In the genomic region with DNA sequence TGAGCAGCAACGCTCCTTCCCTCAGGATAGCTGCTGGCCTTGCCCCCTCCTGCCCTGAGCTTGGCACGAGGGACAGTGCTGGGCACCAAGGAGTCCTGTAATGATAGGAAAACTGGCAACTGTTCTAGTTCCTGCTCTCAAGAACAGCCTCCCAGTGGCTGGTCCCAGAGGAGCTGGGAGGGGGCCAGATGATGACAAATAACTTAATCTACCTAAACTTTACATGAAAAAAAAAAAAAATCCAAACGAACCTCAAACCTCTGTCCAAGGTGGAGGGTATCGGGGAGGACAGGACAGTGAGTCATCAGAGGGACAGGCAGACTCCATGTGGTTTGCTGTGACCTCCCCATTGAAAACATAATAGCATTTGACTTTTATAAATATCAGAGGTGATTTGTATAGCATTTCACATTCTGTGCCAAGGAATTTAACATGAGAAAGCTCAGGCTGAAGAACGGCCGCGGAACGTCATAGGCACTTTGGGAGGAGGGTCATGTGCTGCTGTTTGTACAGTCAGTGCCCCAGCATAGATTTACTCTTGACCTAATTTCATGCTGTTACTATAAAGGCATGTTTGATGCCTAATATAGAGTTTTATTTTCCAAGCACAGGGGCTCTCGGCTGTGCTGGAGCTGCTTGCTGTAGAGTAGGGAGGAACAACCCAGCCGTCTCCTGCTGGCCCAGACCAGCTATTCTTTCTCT, we compare ENCODE assay signal across 10 cellular contexts.
DNase-seq lines count a peak whose midpoint lies in the region; ATAC-seq and TF ChIP-seq lines count a peak whose summit lies in the region.
"Had no signal": no experiment of that assay in that cellular context is flagged by ENCODE, and none has a peak within 500 bp of the region (broad histone marks: within the 10 kb centered on the region; RNA-seq: fewer than 3 reads in every experiment).

No MANE protein-coding gene starts in this region.

- DNase-seq in NCI-H1092 (lab: John Stamatoyannopoulos, UW) (peak; percentile 37), dedifferentiated amniotic fluid mesenchymal stem cell (ENCODE audit: extremely low spot score) (peak; percentile 76), lung (ENCODE audit: low spot score) (peak; percentile 82), NK-92 (lab: John Stamatoyannopoulos, UW; ENCODE audit: unreplicated experiment) (no peak), SW 1271 (lab: John Stamatoyannopoulos, UW) (no peak), NCI-H1105 treated with DMSO at 0.1 percent for 48 hours (lab: John Stamatoyannopoulos, UW) (no peak), MV-4-11 (lab: John Stamatoyannopoulos, UW) (no peak)
- DNase-seq: activated CD4-positive, alpha-beta memory T cell treated with anti-CD3 and anti-CD28 coated beads for 36 hours had no signal

- ATAC-seq in lung (ENCODE audit: insufficient read depth, low FRiP score), result peak; percentile 80

- H3K36me3 ChIP-seq in lung (ENCODE audit: control insufficient read depth in 2 of 2, insufficient read depth in 2 of 2, low read length in 2 of 2) (peaks cover 0 to 3% of the 10 kb centered on the region in 2 donors), thymus (ENCODE audit: control insufficient read depth, insufficient read depth) (no peaks in the 10 kb centered on the region)

- no peaks in the 10 kb centered on the region for H3K27me3 ChIP-seq in lung (ENCODE audit: control insufficient read depth, insufficient read depth)
- H3K27me3 ChIP-seq in thymus (ENCODE audit: control insufficient read depth, insufficient read depth), result no peaks in the 10 kb centered on the region

- peaks cover 35 to 50% of the 10 kb centered on the region in 2 donors for H3K4me1 ChIP-seq in lung (ENCODE audit: control insufficient read depth in 2 of 2, insufficient read depth in 2 of 2, low read length in 2 of 2)
- H3K4me1 ChIP-seq in thymus (ENCODE audit: control insufficient read depth, insufficient read depth, low read length), result no peaks in the 10 kb centered on the region

- peak overlapping the region; percentile 90 to 98 for H3K27ac ChIP-seq in lung (ENCODE audit: low read depth in 1 of 2, low read length in 1 of 2)
- H3K27ac ChIP-seq in thymus (ENCODE audit: low read depth), result peak overlapping the region; percentile 22
- H3K27ac ChIP-seq: KMS-11 had no signal

- no peak overlapping the region for H3K4me3 ChIP-seq in lung
- no peak overlapping the region for H3K4me3 ChIP-seq in thymus (ENCODE audit: low read length)

- no peak for TF ChIP-seq CTCF in lung (IDR thresholded peaks at IDR 0.05; ENCODE audit: control extremely low read depth, extremely low read depth)

- WGBS in lung, 2 donors, result 34 to 61% methylated on average over 10 of the region's 10 CpGs
- 92% methylated on average over 10 of the region's 10 CpGs for WGBS in thymus

- H3K9me3 ChIP-seq in lung (ENCODE audit: control insufficient read depth in 2 of 2, insufficient read depth in 1 of 2, low read length in 1 of 2) (no peaks in the 10 kb centered on the region), thymus (ENCODE audit: control insufficient read depth) (no peaks in the 10 kb centered on the region)

Comparison
In these comparisons a context has a peak if more than half of its experiments do, and no peak if none do; other contexts are left out.
1. DNase-seq: peak in NCI-H1092 (single experiment), dedifferentiated amniotic fluid mesenchymal stem cell (single experiment) and lung (single experiment); none in NK-92 (single experiment), SW 1271 (0 of 2), NCI-H1105 treated with DMSO at 0.1 percent for 48 hours (single experiment) and MV-4-11 (single experiment).